ENCODE assay signal across 32 cellular contexts in the genomic region with DNA sequence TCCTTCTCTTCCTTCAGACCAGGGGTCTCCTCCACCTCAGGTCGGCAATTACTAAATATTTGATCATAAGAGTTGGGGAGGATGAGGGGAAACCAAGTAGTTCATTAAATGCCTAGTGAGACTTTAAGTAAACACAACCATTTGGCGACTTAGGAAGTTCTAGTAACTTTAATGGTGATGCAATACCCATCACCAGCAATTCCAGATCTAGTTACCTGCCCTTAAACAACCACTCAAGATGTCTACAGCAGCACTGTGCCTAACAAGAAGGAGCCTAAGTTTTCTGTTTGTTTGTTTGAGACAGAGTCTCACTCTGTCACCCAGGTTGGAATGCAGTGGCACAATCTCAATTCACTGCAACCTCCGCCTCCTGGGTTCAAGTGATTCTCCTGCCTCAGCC. TPM values are rescaled to one million over a fixed set of nuclear protein-coding genes. Genes with fewer than 3 reads are reported as not detected.
"Had no signal": no experiment of that assay in that cellular context is flagged by ENCODE, and none has a peak within 500 bp of the region (broad histone marks: within the 10 kb centered on the region; RNA-seq: fewer than 3 reads in every experiment).

No MANE protein-coding gene starts in this region.

- H3K4me3 Mint-ChIP-seq: activated CD4-positive, alpha-beta T cell treated with anti-CD3 and anti-CD28 coated beads, Interleukin-2, amount 10 ng/mL, durations not matched to agents 24 days and 14 days; activated CD8-positive, alpha-beta T cell treated with anti-CD3 and anti-CD28 coated beads for 36 hours; activated naive CD8-positive, alpha-beta T cell treated with anti-CD3 and anti-CD28 coated beads for 36 hours; activated T-cell treated with anti-CD3 and anti-CD28 coated beads, Interleukin-2, amount 50 U/mL, for 72 hours; activated T-helper 17 cell treated with anti-CD3 and anti-CD28 coated beads, Interleukin-2, amount 50 U/mL, for 72 hours; central memory CD8-positive, alpha-beta T cell; T-helper 1 cell treated with Interleukin-12 subunit alpha and Interleukin-12 subunit beta and Interleukin-4 antibody, amounts not matched to agents 30 μg/mL and 1 μg/mL, for 36 hours; T-helper 2 cell treated with Interferon-gamma antibody and Interleukin-4, amounts not matched to agents 5 μg/mL and 100 μg/mL, for 36 hours had no signal

- H3K27ac Mint-ChIP-seq: activated CD4-positive, alpha-beta T cell treated with anti-CD3 and anti-CD28 coated beads, Interleukin-2, amount 10 ng/mL, durations not matched to agents 24 days and 14 days; activated CD8-positive, alpha-beta T cell treated with anti-CD3 and anti-CD28 coated beads for 36 hours; activated naive CD8-positive, alpha-beta T cell treated with anti-CD3 and anti-CD28 coated beads for 36 hours; activated T-cell treated with anti-CD3 and anti-CD28 coated beads, Interleukin-2, amount 50 U/mL, for 72 hours; activated T-helper 17 cell treated with anti-CD3 and anti-CD28 coated beads, Interleukin-2, amount 50 U/mL, for 72 hours; T-helper 1 cell treated with Interleukin-12 subunit alpha and Interleukin-12 subunit beta and Interleukin-4 antibody, amounts not matched to agents 30 μg/mL and 1 μg/mL, for 36 hours; T-helper 2 cell treated with Interferon-gamma antibody and Interleukin-4, amounts not matched to agents 5 μg/mL and 100 μg/mL, for 36 hours had no signal

- ATAC-seq: activated CD8-positive, alpha-beta T cell treated with anti-CD3 and anti-CD28 coated beads for 36 hours; activated T-cell treated with anti-CD3 and anti-CD28 coated beads, Interleukin-2, amount 50 U/mL, for 72 hours; activated T-helper 17 cell treated with anti-CD3 and anti-CD28 coated beads, Interleukin-2, amount 50 U/mL, for 72 hours; Panc1 had no signal

- H3K4me1 ChIP-seq: ascending aorta had no signal

- H3K9me3 Mint-ChIP-seq: activated CD4-positive, alpha-beta T cell treated with anti-CD3 and anti-CD28 coated beads, Interleukin-2, amount 10 ng/mL, durations not matched to agents 24 days and 14 days; activated CD8-positive, alpha-beta T cell treated with anti-CD3 and anti-CD28 coated beads for 36 hours; activated naive CD8-positive, alpha-beta T cell treated with anti-CD3 and anti-CD28 coated beads for 36 hours; activated T-cell treated with anti-CD3 and anti-CD28 coated beads, Interleukin-2, amount 50 U/mL, for 72 hours; activated T-helper 17 cell treated with anti-CD3 and anti-CD28 coated beads, Interleukin-2, amount 50 U/mL, for 72 hours; central memory CD8-positive, alpha-beta T cell; T-helper 1 cell treated with Interleukin-12 subunit alpha and Interleukin-12 subunit beta and Interleukin-4 antibody, amounts not matched to agents 30 μg/mL and 1 μg/mL, for 36 hours; T-helper 2 cell treated with Interferon-gamma antibody and Interleukin-4, amounts not matched to agents 5 μg/mL and 100 μg/mL, for 36 hours had no signal

- H3K4me1 Mint-ChIP-seq: activated CD4-positive, alpha-beta T cell treated with anti-CD3 and anti-CD28 coated beads, Interleukin-2, amount 10 ng/mL, durations not matched to agents 24 days and 14 days; activated naive CD8-positive, alpha-beta T cell treated with anti-CD3 and anti-CD28 coated beads for 36 hours; activated T-helper 17 cell treated with anti-CD3 and anti-CD28 coated beads, Interleukin-2, amount 50 U/mL, for 72 hours; central memory CD8-positive, alpha-beta T cell had no signal

- H3K36me3 Mint-ChIP-seq: activated naive CD8-positive, alpha-beta T cell treated with anti-CD3 and anti-CD28 coated beads for 36 hours had no signal

- H3K27me3 Mint-ChIP-seq: activated CD4-positive, alpha-beta T cell treated with anti-CD3 and anti-CD28 coated beads, Interleukin-2, amount 10 ng/mL, durations not matched to agents 24 days and 14 days; activated CD8-positive, alpha-beta T cell treated with anti-CD3 and anti-CD28 coated beads for 36 hours; activated naive CD8-positive, alpha-beta T cell treated with anti-CD3 and anti-CD28 coated beads for 36 hours; activated T-helper 17 cell treated with anti-CD3 and anti-CD28 coated beads, Interleukin-2, amount 50 U/mL, for 72 hours; central memory CD8-positive, alpha-beta T cell had no signal

- DNase-seq: activated CD4-positive, alpha-beta T cell treated with anti-CD3 and anti-CD28 coated beads, Interleukin-2, amount 10 ng/mL, durations not matched to agents 24 days and 14 days; activated CD4-positive, alpha-beta T cell treated with anti-CD3 and anti-CD28 coated beads, Interleukin-2, amount 50 U/mL, for 4 hours; activated CD8-positive, alpha-beta T cell treated with anti-CD3 and anti-CD28 coated beads for 36 hours; activated effector memory CD4-positive, alpha-beta T cell treated with anti-CD3 and anti-CD28 coated beads, Interleukin-2, amount 50 U/mL, for 16 hours; activated naive CD4-positive, alpha-beta T cell; activated naive CD4-positive, alpha-beta T cell treated with anti-CD3 and anti-CD28 coated beads, Interleukin-2, amount 50 U/mL, for 16 hours; activated naive CD8-positive, alpha-beta T cell treated with anti-CD3 and anti-CD28 coated beads for 36 hours; activated T-cell treated with anti-CD3 and anti-CD28 coated beads, Interleukin-2, amount 50 U/mL, for 1 hour; activated T-cell treated with anti-CD3 and anti-CD28 coated beads, Interleukin-2, amount 50 U/mL, for 72 hours; amniotic stem cell; MM.1S; MV-4-11; NCI-H1092; NCI-H1417; NCI-H187 treated with DMSO at 0.1 percent for 48 hours; NCI-H2081; NCI-H345; NCI-H524 treated with DMSO at 0.1 percent for 48 hours; SHP77; SK-N-SH had no signal

- H3K27ac ChIP-seq: ascending aorta, cardiac muscle cell, SJSA1 had no signal

- H3K4me2 ChIP-seq: SK-N-SH had no signal

- H3K9ac ChIP-seq: SK-N-SH had no signal

- H3K36me3 ChIP-seq: cardiac muscle cell, SJSA1 had no signal

- H3K4me3 ChIP-seq: ascending aorta, cardiac muscle cell, SJSA1 had no signal

- H3K9me3 ChIP-seq: ascending aorta, SJSA1, SK-N-SH had no signal

- H3K27me3 ChIP-seq: ascending aorta, cardiac muscle cell, SJSA1 had no signal

- H3K9me2 ChIP-seq: SK-N-SH had no signal

RNA-seq across cellular contexts. Expression of a gene that starts 56.6 kb away (rescaled TPM):
- total RNA-seq: activated CD4-positive, alpha-beta T cell treated with anti-CD3 and anti-CD28 coated beads, Interleukin-2, amount 10 ng/mL, durations not matched to agents 24 days and 14 days; activated CD8-positive, alpha-beta memory T cell treated with anti-CD3 and anti-CD28 coated beads for 36 hours; activated CD8-positive, alpha-beta T cell treated with anti-CD3 and anti-CD28 coated beads for 36 hours; activated T-cell treated with anti-CD3 and anti-CD28 coated beads, Interleukin-2, amount 50 U/mL, for 72 hours; activated T-helper 17 cell treated with anti-CD3 and anti-CD28 coated beads, Interleukin-2, amount 50 U/mL, for 72 hours; ascending aorta; LHCN-M2; NCI-H460; RPMI7951; SJSA1 had no signal
- polyA plus RNA-seq: cardiac muscle cell, SK-N-SH had no signal
